8 cellular contexts compared by ENCODE assay signal in the genomic region with DNA sequence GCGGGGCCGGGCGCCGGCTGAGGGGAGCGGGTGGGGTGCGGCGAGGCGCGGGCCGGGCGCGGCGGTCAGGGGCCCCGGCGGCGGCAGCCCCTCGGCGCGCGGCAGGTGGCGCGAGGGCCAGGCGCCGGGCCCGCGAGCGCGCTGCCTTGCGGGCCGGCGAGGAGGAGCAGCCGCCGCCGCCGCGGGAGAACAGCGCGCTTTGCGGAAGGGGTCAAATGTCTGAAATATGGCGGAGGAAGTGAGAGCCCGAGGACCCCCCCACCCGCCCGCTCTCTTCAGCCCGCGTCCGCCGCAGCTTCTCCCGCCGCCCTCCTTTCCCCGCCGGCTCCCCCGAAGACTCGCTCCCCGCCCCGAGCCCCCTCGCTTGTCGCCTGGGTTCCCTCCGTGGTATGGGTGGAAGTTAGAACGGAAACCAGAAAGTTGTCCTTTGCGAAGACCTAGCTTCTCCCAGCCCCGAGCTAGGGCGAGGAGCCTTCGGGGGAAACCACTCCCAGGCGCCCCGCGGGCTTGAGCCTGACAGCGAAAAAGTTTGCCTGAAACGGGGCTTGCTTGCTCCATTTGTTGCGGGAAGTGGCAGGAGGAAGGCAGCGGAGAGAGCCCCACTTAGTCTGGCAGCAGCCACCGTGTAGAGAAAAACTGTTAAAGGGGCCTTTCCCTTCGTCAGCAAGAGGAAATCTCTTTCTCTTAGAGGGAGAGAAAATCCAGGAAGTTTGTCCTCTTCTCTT. TPM values are rescaled to one million over a fixed set of nuclear protein-coding genes. Genes with fewer than 3 reads are reported as not detected.
DNase-seq lines count a peak whose midpoint lies in the region; ATAC-seq and TF ChIP-seq lines count a peak whose summit lies in the region.

No MANE protein-coding gene starts in this region.

- H3K36me3 ChIP-seq in uterus = no peaks in the 10 kb centered on the region

- H3K27me3 ChIP-seq in CD4-positive, alpha-beta T cell (ENCODE audit: control insufficient read depth, insufficient read depth, low read length) = no peaks in the 10 kb centered on the region
- H3K27me3 ChIP-seq in uterus = no peaks in the 10 kb centered on the region

- H3K9me3 Mint-ChIP-seq in CD4-positive, alpha-beta T cell = no peaks in the 10 kb centered on the region
- peaks cover 1% of the 10 kb centered on the region for H3K9me3 Mint-ChIP-seq in activated naive CD8-positive, alpha-beta T cell treated with anti-CD3 and anti-CD28 coated beads for 36 hours
- peaks cover 11% of the 10 kb centered on the region for H3K9me3 Mint-ChIP-seq in glutamatergic neuron (ENCODE audit: unreplicated experiment)

- peaks cover 46% of the 10 kb centered on the region for H3K36me3 Mint-ChIP-seq in CD4-positive, alpha-beta T cell (ENCODE audit: low read depth)
- H3K36me3 Mint-ChIP-seq in activated naive CD8-positive, alpha-beta T cell treated with anti-CD3 and anti-CD28 coated beads for 36 hours = peaks cover 49% of the 10 kb centered on the region
- H3K36me3 Mint-ChIP-seq in glutamatergic neuron (ENCODE audit: unreplicated experiment) = no peaks in the 10 kb centered on the region

- peak; percentile 9 for ATAC-seq in CD4-positive, alpha-beta T cell (ENCODE audit: poor library complexity)
- peak; percentile 24 for ATAC-seq in GM19438 (IDR thresholded peaks at IDR 0.05; ENCODE audit: low read depth, unreplicated experiment)
- peak; percentile 30 for ATAC-seq in HG03571 (IDR thresholded peaks at IDR 0.05; ENCODE audit: unreplicated experiment)

- peaks cover 47% of the 10 kb centered on the region for H3K4me1 Mint-ChIP-seq in CD4-positive, alpha-beta T cell (ENCODE audit: low read depth)
- H3K4me1 Mint-ChIP-seq in activated naive CD8-positive, alpha-beta T cell treated with anti-CD3 and anti-CD28 coated beads for 36 hours = peaks cover 47% of the 10 kb centered on the region
- peaks cover 18% of the 10 kb centered on the region for H3K4me1 Mint-ChIP-seq in glutamatergic neuron (ENCODE audit: low read depth, unreplicated experiment)

- H3K27me3 Mint-ChIP-seq in CD4-positive, alpha-beta T cell = no peaks in the 10 kb centered on the region
- no peaks in the 10 kb centered on the region for H3K27me3 Mint-ChIP-seq in activated naive CD8-positive, alpha-beta T cell treated with anti-CD3 and anti-CD28 coated beads for 36 hours
- peaks cover 10% of the 10 kb centered on the region for H3K27me3 Mint-ChIP-seq in glutamatergic neuron (ENCODE audit: unreplicated experiment)

- TF ChIP-seq CTCF in CD4-positive, alpha-beta T cell (IDR thresholded peaks at IDR 0.05) = no peak
- TF ChIP-seq CTCF in glutamatergic neuron (IDR thresholded peaks at IDR 0.05; ENCODE audit: partially characterized antibody, unreplicated experiment) = no peak
- no peak for TF ChIP-seq CTCF in uterus (IDR thresholded peaks at IDR 0.05)

- peak; percentile 17 to 53 (median 28) for DNase-seq in CD4-positive, alpha-beta T cell
- DNase-seq in SK-N-DZ (ENCODE audit: low spot score) (peak; percentile 27), glutamatergic neuron (peak; percentile 54), nucleus accumbens (lab: John Stamatoyannopoulos, UW) (peak in 49 of 56 donors; percentile 3 to 61 (median 40)), uterus (peak; percentile 65)
- peak; percentile 36 for DNase-seq in activated naive CD8-positive, alpha-beta T cell treated with anti-CD3 and anti-CD28 coated beads for 36 hours

- peaks cover 0 to 14% of the 10 kb centered on the region in 2 donors for H3K4me1 ChIP-seq in uterus

- H3K27ac ChIP-seq in CD4-positive, alpha-beta T cell (ENCODE audit: low read depth, low read length) = peak overlapping the region; percentile 93
- peak overlapping the region; percentile 96 for H3K27ac ChIP-seq in uterus

- peak in 1 of 2 donors; percentile 13 for TF ChIP-seq POLR2A in uterus (IDR thresholded peaks at IDR 0.05)

- POLR2A ChIA-PET in CD4-positive, alpha-beta T cell (lab: Charles Lee) = interaction anchor here (0.6 to 5.9 kb wide), 48 partner anchors 9 to 1343 kb away, joined by 3 to 119 read pairs (median 6); a partner anchor contains a TSS

- peak overlapping the region; percentile 95 for H3K4me3 Mint-ChIP-seq in CD4-positive, alpha-beta T cell
- H3K4me3 Mint-ChIP-seq in activated naive CD8-positive, alpha-beta T cell treated with anti-CD3 and anti-CD28 coated beads for 36 hours = peak overlapping the region; percentile 91
- H3K4me3 Mint-ChIP-seq in glutamatergic neuron (ENCODE audit: unreplicated experiment) = peak overlapping the region; percentile 94

- H3K9me3 ChIP-seq in CD4-positive, alpha-beta T cell (ENCODE audit: control insufficient read depth, low read length) = no peaks in the 10 kb centered on the region
- H3K9me3 ChIP-seq in uterus = no peaks in the 10 kb centered on the region

- intact Hi-C loops in CD4-positive, alpha-beta T cell (cut with DNase I, micrococcal nuclease) = loop anchor here (2.0 to 10.0 kb wide), 7 partner anchors 20 to 194 kb away; a partner anchor contains a TSS
- intact Hi-C loops in uterus (cut with DNase I; ENCODE audit: low total_unique reads) = no loop called here

- H3K27ac Mint-ChIP-seq in CD4-positive, alpha-beta T cell = peak overlapping the region; percentile 94
- H3K27ac Mint-ChIP-seq in activated naive CD8-positive, alpha-beta T cell treated with anti-CD3 and anti-CD28 coated beads for 36 hours = peak overlapping the region; percentile 93
- H3K27ac Mint-ChIP-seq in glutamatergic neuron (ENCODE audit: unreplicated experiment) = peak overlapping the region; percentile 59

- CTCF ChIA-PET in CD4-positive, alpha-beta T cell (lab: Charles Lee) = interaction anchor here (1.0 to 2.2 kb wide), 2 partner anchors 197 to 437 kb away, joined by 3 to 6 read pairs; a partner anchor contains a TSS

- H3K4me3 ChIP-seq in uterus = peak overlapping the region; percentile 77 to 79

RNA-seq across cellular contexts. Expression of a gene that starts 0.6 kb away (rescaled TPM):
- 100 to 1,000 TPM; 256 to 261 TPM for total RNA-seq in CD4-positive, alpha-beta T cell
- 102 and 109 TPM in 2 replicates for polyA plus RNA-seq in SK-N-DZ (2014; cell fraction: cytosol; rRNA removed)
- polyA plus RNA-seq in SK-N-DZ (2014; cell fraction: nucleus; rRNA removed) = 60.3 and 69.9 TPM in 2 replicates
- 100 to 1,000 TPM; 239 to 245 TPM for total RNA-seq in activated naive CD8-positive, alpha-beta T cell treated with anti-CD3 and anti-CD28 coated beads for 36 hours
- 68.2 TPM for total RNA-seq in glutamatergic neuron (ENCODE audit: unreplicated experiment)
- 100 to 1,000 TPM; 166 to 257 (median 214) TPM for total RNA-seq in uterus

Comparison
In these comparisons a context has a peak if more than half of its experiments do, and no peak if none do; other contexts are left out.
1. Peak in every context shown above with its lines: DNase-seq, ATAC-seq, H3K4me3 ChIP-seq and H3K27ac ChIP-seq.